Comparison of ENCODE assay signal across 8 cellular contexts in genomic region chr15:72599855-72600464, GRCh38. TPM values are rescaled to one million over a fixed set of nuclear protein-coding genes. Genes with fewer than 3 reads are reported as not detected.
DNase-seq lines count a peak whose midpoint lies in the region; ATAC-seq, FAIRE-seq and TF ChIP-seq lines count a peak whose summit lies in the region.

No MANE protein-coding gene starts in this region.

- H3K27me3 ChIP-seq in CD8-positive, alpha-beta T cell (ENCODE audit: insufficient read depth, low read length): no peaks in the 10 kb centered on the region
- H3K27me3 ChIP-seq in mammary epithelial cell (ENCODE audit: insufficient read depth, low read length) (no peaks in the 10 kb centered on the region), HepG2 (ENCODE audit: control insufficient read depth in 1 of 2, insufficient read depth in 2 of 2, low read length in 2 of 2) (no peaks in the 10 kb centered on the region)

- H3K4me1 ChIP-seq in CD8-positive, alpha-beta T cell (ENCODE audit: insufficient read depth, low read length): no peaks in the 10 kb centered on the region
- H3K4me1 ChIP-seq in mammary epithelial cell (ENCODE audit: insufficient read depth, low read length): no peaks in the 10 kb centered on the region
- peaks cover 6% of the 10 kb centered on the region; the same call in 1 of the 2 replicates for H3K4me1 ChIP-seq in HepG2 (ENCODE audit: insufficient read depth, low read length)

- H3K4me3 ChIP-seq in CD8-positive, alpha-beta T cell (ENCODE audit: low read depth, low read length): no peak overlapping the region
- H3K4me3 ChIP-seq in GM12875 (ENCODE audit: low read depth, low read length) (no peak overlapping the region), mammary epithelial cell (replicated peaks in 1 of 3; ENCODE audit: insufficient read depth in 1 of 3, low read depth in 2 of 3, low read length in 3 of 3) (no peak overlapping the region), HepG2 (replicated peaks in 1 of 3; ENCODE audit: insufficient read depth in 1 of 3, low read depth in 2 of 3, low read length in 3 of 3) (no peak overlapping the region)

- no peaks in the 10 kb centered on the region for H3K36me3 Mint-ChIP-seq in CD8-positive, alpha-beta T cell

- peak; percentile 69 for FAIRE-seq in HepG2 (lab: Jason Lieb, UNC)

- H3K79me2 ChIP-seq in mammary epithelial cell (ENCODE audit: insufficient read depth, low read length) (no peaks in the 10 kb centered on the region), HepG2 (ENCODE audit: insufficient read depth, low read length) (no peaks in the 10 kb centered on the region)

- H3K9ac ChIP-seq in mammary epithelial cell (ENCODE audit: insufficient read depth, low read length) (no peak overlapping the region), HepG2 (ENCODE audit: insufficient read depth, low read depth, low read length) (no peak overlapping the region)

- peak; percentile 73 for TF ChIP-seq CTCF in CD8-positive, alpha-beta T cell (IDR thresholded peaks at IDR 0.05)
- TF ChIP-seq CTCF in GM12875 (IDR thresholded peaks at IDR 0.05; ENCODE audit: borderline replicate concordance, insufficient read depth, low read depth, low read length) (peak; percentile 47; the same call in 1 of the 2 replicates), mammary epithelial cell (conservative IDR thresholded peaks at IDR 0.05 in 1 of 2, IDR thresholded peaks at IDR 0.05 in 1 of 2; ENCODE audit: extremely low read depth in 1 of 2, insufficient read depth in 1 of 2, low read depth in 1 of 2, low read length in 2 of 2) (peak; percentile 60 to 68), HepG2 (CRISPR knock-in tag; IDR thresholded peaks at IDR 0.05) (peak; percentile 73)

- H3K9me3 ChIP-seq in CD8-positive, alpha-beta T cell (ENCODE audit: low read length): no peaks in the 10 kb centered on the region
- H3K9me3 ChIP-seq in mammary epithelial cell (replicated peaks; ENCODE audit: insufficient read depth, low read length): no peaks in the 10 kb centered on the region
- H3K9me3 ChIP-seq in HepG2 (ENCODE audit: low read length): no peaks in the 10 kb centered on the region

- POLR2A ChIA-PET in CD8-positive, alpha-beta T cell (lab: Charles Lee): interaction anchor here (1.1 to 1.5 kb wide), 2 partner anchors 8 to 11 kb away, joined by 3 read pairs; no protein-coding TSS in a partner anchor
- POLR2A ChIA-PET in HepG2 (lab: Yijun Ruan, JAX): interaction anchor here (1.2 kb wide), 1 partner anchor 86 kb away, joined by 3 read pairs; the partner anchor contains the start of genes BBS4 and HIGD2B

- peak in 2 of 7 experiments; percentile 5 to 30 for DNase-seq in CD8-positive, alpha-beta T cell
- DNase-seq in NCI-H748 treated with DMSO at 0.1 percent for 48 hours (lab: John Stamatoyannopoulos, UW): peak; percentile 0
- peak; percentile 34 for DNase-seq in mammary epithelial cell
- DNase-seq in HepG2 (ENCODE audit: low spot score): peak; percentile 37
- DNase-seq in GF-D8 (lab: John Stamatoyannopoulos, UW): no peak
- DNase-seq in NCI-H1436 treated with DMSO at 0.1 percent for 48 hours (lab: John Stamatoyannopoulos, UW): no peak
- no peak for DNase-seq in stimulated activated naive CD4-positive, alpha-beta T cell treated with Interleukin-2 at 50 U/mL for 16 hours (lab: John Stamatoyannopoulos, UW)

- dilution Hi-C loops in mammary epithelial cell (cut with HindIII; ENCODE audit: low sequenced_read_pairs): no loop called here

- no peak for TF ChIP-seq POLR2A in HepG2 (IDR thresholded peaks at IDR 0.05; ENCODE audit: insufficient read depth in 1 of 2, low read depth in 2 of 2, low read length in 2 of 2)

- H3K27ac ChIP-seq in CD8-positive, alpha-beta T cell (ENCODE audit: low read depth, low read length): no peak overlapping the region
- no peak overlapping the region for H3K27ac ChIP-seq in mammary epithelial cell (ENCODE audit: insufficient read depth, low read depth, low read length)
- no peak overlapping the region for H3K27ac ChIP-seq in HepG2 (ENCODE audit: extremely low read length, insufficient read depth, low read length)

- 7% methylated on average over 2 of the region's 2 CpGs for WGBS in mammary epithelial cell (ENCODE audit: low coverage, missing lambda C conversion rate)
- 5% methylated on average over 2 of the region's 2 CpGs for WGBS in HepG2 (ENCODE audit: low lambda C conversion rate)

- H2AFZ ChIP-seq in mammary epithelial cell (ENCODE audit: low read depth, low read length) (no peak overlapping the region), HepG2 (ENCODE audit: low read length) (no peak overlapping the region)

- H3K4me1 Mint-ChIP-seq in CD8-positive, alpha-beta T cell (ENCODE audit: low read depth): no peaks in the 10 kb centered on the region

- CTCF ChIA-PET in CD8-positive, alpha-beta T cell (lab: Charles Lee): interaction anchor here (0.7 to 2.7 kb wide), 19 partner anchors 10 to 674 kb away, joined by 3 to 19 read pairs (median 4); no protein-coding TSS in a partner anchor
- CTCF ChIA-PET in mammary epithelial cell (lab: Charles Lee; ENCODE audit: low non-redundant PET): interaction anchor here (0.6 to 1.2 kb wide), 3 partner anchors 71 to 606 kb away, joined by 5 to 10 read pairs (median 6); no protein-coding TSS in a partner anchor
- CTCF ChIA-PET in HepG2 (lab: Yijun Ruan, JAX; ENCODE audit: low intra/inter-chr PET ratio, low total read pairs): interaction anchor here (1.3 kb wide), 1 partner anchor 71 kb away, joined by 8 read pairs; no protein-coding TSS in a partner anchor

- H3K9me3 Mint-ChIP-seq in CD8-positive, alpha-beta T cell: no peaks in the 10 kb centered on the region

- no peak overlapping the region for H3K4me2 ChIP-seq in mammary epithelial cell (ENCODE audit: insufficient read depth, low read depth, low read length)
- H3K4me2 ChIP-seq in HepG2 (ENCODE audit: low read depth, low read length): no peak overlapping the region

- H3K36me3 ChIP-seq in CD8-positive, alpha-beta T cell (ENCODE audit: insufficient read depth, low read length): no peaks in the 10 kb centered on the region
- H3K36me3 ChIP-seq in mammary epithelial cell (ENCODE audit: insufficient read depth, low read length): no peaks in the 10 kb centered on the region
- H3K36me3 ChIP-seq in HepG2 (replicated peaks in 1 of 2; ENCODE audit: control insufficient read depth in 1 of 2, insufficient read depth in 2 of 2, low read length in 2 of 2): no peaks in the 10 kb centered on the region

- H3K27me3 Mint-ChIP-seq in CD8-positive, alpha-beta T cell (ENCODE audit: low read depth): no peaks in the 10 kb centered on the region

- BruUV-seq in mammary epithelial cell (replicated peaks; lab: Mats Ljungman, UMichigan) (no TSS peak), HepG2 (replicated peaks; lab: Mats Ljungman, UMichigan) (no TSS peak)

- in situ Hi-C loops in mammary epithelial cell (cut with MboI; ENCODE audit: low sequenced_read_pairs in 2 of 2): no loop called here
- in situ Hi-C loops in HepG2 (cut with HindIII; ENCODE audit: extremely low pct_ligation_motif_present, low pct_unique_long_range_greater_than_20kb): loop anchor here (10.0 kb wide), 1 partner anchor 85 kb away; the partner anchor contains the start of genes BBS4 and HIGD2B

- TF ChIP-seq EP300 in HepG2 (IDR thresholded peaks at IDR 0.05; ENCODE audit: low read depth in 2 of 2, low read length in 2 of 2): no peak
- TF ChIP-seq EP300 in HepG2 (CRISPR knock-in tag; IDR thresholded peaks at IDR 0.05; ENCODE audit: borderline replicate concordance): no peak

- ATAC-seq in CD8-positive, alpha-beta T cell: peak; percentile 34
- peak; percentile 71 for ATAC-seq in HepG2

- intact Hi-C loops in CD8-positive, alpha-beta T cell (cut with DNase I, micrococcal nuclease): loop anchor here (5.0 to 10.0 kb wide), 4 partner anchors 72 to 672 kb away; no protein-coding TSS in a partner anchor
- intact Hi-C loops in mammary epithelial cell (cut with micrococcal nuclease) (loop anchor here (2.0 to 5.0 kb wide), 2 partner anchors 72 to 481 kb away; no protein-coding TSS in a partner anchor), HepG2 (cut with micrococcal nuclease; ENCODE audit: unreplicated experiment) (loop anchor here (5.0 kb wide), 1 partner anchor 87 kb away; the partner anchor contains the start of genes BBS4 and HIGD2B)

- H3K27ac Mint-ChIP-seq in CD8-positive, alpha-beta T cell: no peak overlapping the region

- H4K20me1 ChIP-seq in mammary epithelial cell (ENCODE audit: insufficient read depth, low read length) (no peaks in the 10 kb centered on the region), HepG2 (ENCODE audit: insufficient read depth, low read length) (no peaks in the 10 kb centered on the region)

- no peak overlapping the region for H3K4me3 Mint-ChIP-seq in CD8-positive, alpha-beta T cell

- peak; percentile 38; the same call in 1 of the 2 replicates for TF ChIP-seq RAD21 in HepG2 (CRISPR knock-in tag; IDR thresholded peaks at IDR 0.05)

TF ChIP-seq in HepG2, 621 proteins besides CTCF, POLR2A, EP300 and RAD21 (continues in another document):
- TF ChIP-seq FOXK2 (IDR thresholded peaks at IDR 0.05): no peak

RNA-seq across cellular contexts. Expression of gene GOLGA6B, which starts 54.5 kb away (rescaled TPM):
- not detected for total RNA-seq in CD8-positive, alpha-beta T cell
- total RNA-seq in mammary epithelial cell (not detected), HepG2 (2016; rRNA removed; fragmentation: Illumina TruSeq; extraction: Trizol) (not detected in 2 replicates)
- polyA plus RNA-seq in mammary epithelial cell (not detected), HepG2 (2011; rRNA removed) (0.04 TPM in 1 of 2 replicates, not detected in the other)
- not detected for polyA minus RNA-seq in mammary epithelial cell
- total RNA-seq in HepG2 (2016; cell fraction: cytosol; rRNA removed; fragmentation: Illumina TruSeq; extraction: Trizol; ENCODE audit: low read depth): not detected in 2 replicates
- 0.28 TPM in 1 of 2 replicates, not detected in the other for total RNA-seq in HepG2 (2016; cell fraction: insoluble cytoplasmic fraction; rRNA removed; fragmentation: Illumina TruSeq; extraction: Trizol)
- not detected in 2 replicates for total RNA-seq in HepG2 (2016; cell fraction: membrane; rRNA removed; fragmentation: Illumina TruSeq; extraction: Trizol)
- not detected in 2 replicates for total RNA-seq in HepG2 (2016; cell fraction: nucleus; rRNA removed; fragmentation: Illumina TruSeq; extraction: Trizol)
- polyA plus RNA-seq in HepG2 (2011; cell fraction: cytosol; rRNA removed): not detected in 2 replicates
- polyA plus RNA-seq in HepG2 (2011; cell fraction: nucleus; rRNA removed): 0.08 TPM in 1 of 2 replicates, not detected in the other
- not detected in 2 replicates for polyA plus RNA-seq in HepG2 (2012)
- polyA plus RNA-seq in HepG2 (2016; cell fraction: cytosol; fragmentation: Illumina TruSeq; extraction: Trizol; ENCODE audit: low read depth): not detected in 2 replicates
- polyA plus RNA-seq in HepG2 (2016; cell fraction: insoluble cytoplasmic fraction; fragmentation: Illumina TruSeq; extraction: Trizol; ENCODE audit: low read depth): not detected in 2 replicates
- polyA plus RNA-seq in HepG2 (2016; cell fraction: membrane; fragmentation: Illumina TruSeq; extraction: Trizol; ENCODE audit: low read depth): not detected in 2 replicates
- polyA plus RNA-seq in HepG2 (2016; cell fraction: nucleus; fragmentation: Illumina TruSeq; extraction: Trizol; ENCODE audit: insufficient read depth, low read depth): not detected in 2 replicates
- polyA minus RNA-seq in HepG2 (2011; rRNA and poly(A)+ RNA removed; ENCODE audit: low replicate concordance): not detected in 2 replicates
- not detected in 2 replicates for polyA minus RNA-seq in HepG2 (2011; cell fraction: cytosol; rRNA and poly(A)+ RNA removed)
- not detected in 2 replicates for polyA minus RNA-seq in HepG2 (2011; cell fraction: nucleus; rRNA and poly(A)+ RNA removed)

Comparison
In these comparisons a context has a peak if more than half of its experiments do, and no peak if none do; other contexts are left out.
1. DNase-seq: peak in NCI-H748 treated with DMSO at 0.1 percent for 48 hours (single experiment), mammary epithelial cell (single experiment) and HepG2 (single experiment); none in GF-D8 (single experiment), NCI-H1436 treated with DMSO at 0.1 percent for 48 hours (single experiment) and stimulated activated naive CD4-positive, alpha-beta T cell treated with Interleukin-2 at 50 U/mL for 16 hours (single experiment).
2. Peak in every context shown above with its lines, with median percentiles within 50 percentile points of each other: CTCF ChIP-seq.